Comparison of ENCODE assay signal across 1 cellular context in the genomic region with DNA sequence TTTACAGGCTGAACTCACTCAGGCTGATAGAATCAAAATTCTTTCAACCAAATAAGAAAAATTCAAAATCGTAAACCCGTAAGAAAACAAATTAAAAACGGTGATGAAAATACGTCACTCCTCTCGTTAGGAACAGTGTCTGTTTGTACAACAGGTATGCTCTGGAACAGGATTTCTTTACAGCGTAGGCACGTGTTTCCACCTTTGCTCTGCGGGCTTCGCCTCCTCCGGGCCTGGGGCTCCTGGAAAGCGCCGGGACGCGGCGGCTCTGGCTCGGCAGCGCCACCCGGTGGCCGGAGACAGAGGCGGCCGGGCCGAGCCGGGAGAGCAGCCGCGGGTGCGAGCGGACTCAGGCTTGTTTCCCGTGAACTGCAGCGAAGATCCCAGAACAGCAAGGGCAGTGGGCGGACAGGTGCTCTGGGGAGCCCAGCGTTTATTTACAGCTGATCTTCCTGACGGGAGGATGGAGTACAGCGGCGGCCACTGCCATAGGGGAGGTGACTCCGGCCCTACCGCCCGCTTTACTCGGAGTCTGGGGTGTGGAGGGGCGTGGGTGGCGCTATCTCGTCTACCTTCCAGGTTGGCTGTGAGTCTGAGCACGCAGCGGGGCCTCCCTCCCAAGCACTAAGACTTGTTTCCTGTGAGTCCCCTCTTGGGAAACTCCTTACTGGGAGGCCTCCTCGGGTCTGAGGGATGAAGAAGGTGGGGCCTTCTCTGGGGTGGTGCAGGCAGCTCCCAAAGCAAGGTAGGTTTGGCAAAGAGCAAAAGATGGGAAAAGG.
TF ChIP-seq lines count a peak whose summit lies in the region.

No MANE protein-coding gene starts in this region.

TF ChIP-seq in K562, 482 proteins besides CTCF, POLR2A, EP300 and RAD21 (continued from another document and continues in another):
- TF ChIP-seq, protein P1, sequence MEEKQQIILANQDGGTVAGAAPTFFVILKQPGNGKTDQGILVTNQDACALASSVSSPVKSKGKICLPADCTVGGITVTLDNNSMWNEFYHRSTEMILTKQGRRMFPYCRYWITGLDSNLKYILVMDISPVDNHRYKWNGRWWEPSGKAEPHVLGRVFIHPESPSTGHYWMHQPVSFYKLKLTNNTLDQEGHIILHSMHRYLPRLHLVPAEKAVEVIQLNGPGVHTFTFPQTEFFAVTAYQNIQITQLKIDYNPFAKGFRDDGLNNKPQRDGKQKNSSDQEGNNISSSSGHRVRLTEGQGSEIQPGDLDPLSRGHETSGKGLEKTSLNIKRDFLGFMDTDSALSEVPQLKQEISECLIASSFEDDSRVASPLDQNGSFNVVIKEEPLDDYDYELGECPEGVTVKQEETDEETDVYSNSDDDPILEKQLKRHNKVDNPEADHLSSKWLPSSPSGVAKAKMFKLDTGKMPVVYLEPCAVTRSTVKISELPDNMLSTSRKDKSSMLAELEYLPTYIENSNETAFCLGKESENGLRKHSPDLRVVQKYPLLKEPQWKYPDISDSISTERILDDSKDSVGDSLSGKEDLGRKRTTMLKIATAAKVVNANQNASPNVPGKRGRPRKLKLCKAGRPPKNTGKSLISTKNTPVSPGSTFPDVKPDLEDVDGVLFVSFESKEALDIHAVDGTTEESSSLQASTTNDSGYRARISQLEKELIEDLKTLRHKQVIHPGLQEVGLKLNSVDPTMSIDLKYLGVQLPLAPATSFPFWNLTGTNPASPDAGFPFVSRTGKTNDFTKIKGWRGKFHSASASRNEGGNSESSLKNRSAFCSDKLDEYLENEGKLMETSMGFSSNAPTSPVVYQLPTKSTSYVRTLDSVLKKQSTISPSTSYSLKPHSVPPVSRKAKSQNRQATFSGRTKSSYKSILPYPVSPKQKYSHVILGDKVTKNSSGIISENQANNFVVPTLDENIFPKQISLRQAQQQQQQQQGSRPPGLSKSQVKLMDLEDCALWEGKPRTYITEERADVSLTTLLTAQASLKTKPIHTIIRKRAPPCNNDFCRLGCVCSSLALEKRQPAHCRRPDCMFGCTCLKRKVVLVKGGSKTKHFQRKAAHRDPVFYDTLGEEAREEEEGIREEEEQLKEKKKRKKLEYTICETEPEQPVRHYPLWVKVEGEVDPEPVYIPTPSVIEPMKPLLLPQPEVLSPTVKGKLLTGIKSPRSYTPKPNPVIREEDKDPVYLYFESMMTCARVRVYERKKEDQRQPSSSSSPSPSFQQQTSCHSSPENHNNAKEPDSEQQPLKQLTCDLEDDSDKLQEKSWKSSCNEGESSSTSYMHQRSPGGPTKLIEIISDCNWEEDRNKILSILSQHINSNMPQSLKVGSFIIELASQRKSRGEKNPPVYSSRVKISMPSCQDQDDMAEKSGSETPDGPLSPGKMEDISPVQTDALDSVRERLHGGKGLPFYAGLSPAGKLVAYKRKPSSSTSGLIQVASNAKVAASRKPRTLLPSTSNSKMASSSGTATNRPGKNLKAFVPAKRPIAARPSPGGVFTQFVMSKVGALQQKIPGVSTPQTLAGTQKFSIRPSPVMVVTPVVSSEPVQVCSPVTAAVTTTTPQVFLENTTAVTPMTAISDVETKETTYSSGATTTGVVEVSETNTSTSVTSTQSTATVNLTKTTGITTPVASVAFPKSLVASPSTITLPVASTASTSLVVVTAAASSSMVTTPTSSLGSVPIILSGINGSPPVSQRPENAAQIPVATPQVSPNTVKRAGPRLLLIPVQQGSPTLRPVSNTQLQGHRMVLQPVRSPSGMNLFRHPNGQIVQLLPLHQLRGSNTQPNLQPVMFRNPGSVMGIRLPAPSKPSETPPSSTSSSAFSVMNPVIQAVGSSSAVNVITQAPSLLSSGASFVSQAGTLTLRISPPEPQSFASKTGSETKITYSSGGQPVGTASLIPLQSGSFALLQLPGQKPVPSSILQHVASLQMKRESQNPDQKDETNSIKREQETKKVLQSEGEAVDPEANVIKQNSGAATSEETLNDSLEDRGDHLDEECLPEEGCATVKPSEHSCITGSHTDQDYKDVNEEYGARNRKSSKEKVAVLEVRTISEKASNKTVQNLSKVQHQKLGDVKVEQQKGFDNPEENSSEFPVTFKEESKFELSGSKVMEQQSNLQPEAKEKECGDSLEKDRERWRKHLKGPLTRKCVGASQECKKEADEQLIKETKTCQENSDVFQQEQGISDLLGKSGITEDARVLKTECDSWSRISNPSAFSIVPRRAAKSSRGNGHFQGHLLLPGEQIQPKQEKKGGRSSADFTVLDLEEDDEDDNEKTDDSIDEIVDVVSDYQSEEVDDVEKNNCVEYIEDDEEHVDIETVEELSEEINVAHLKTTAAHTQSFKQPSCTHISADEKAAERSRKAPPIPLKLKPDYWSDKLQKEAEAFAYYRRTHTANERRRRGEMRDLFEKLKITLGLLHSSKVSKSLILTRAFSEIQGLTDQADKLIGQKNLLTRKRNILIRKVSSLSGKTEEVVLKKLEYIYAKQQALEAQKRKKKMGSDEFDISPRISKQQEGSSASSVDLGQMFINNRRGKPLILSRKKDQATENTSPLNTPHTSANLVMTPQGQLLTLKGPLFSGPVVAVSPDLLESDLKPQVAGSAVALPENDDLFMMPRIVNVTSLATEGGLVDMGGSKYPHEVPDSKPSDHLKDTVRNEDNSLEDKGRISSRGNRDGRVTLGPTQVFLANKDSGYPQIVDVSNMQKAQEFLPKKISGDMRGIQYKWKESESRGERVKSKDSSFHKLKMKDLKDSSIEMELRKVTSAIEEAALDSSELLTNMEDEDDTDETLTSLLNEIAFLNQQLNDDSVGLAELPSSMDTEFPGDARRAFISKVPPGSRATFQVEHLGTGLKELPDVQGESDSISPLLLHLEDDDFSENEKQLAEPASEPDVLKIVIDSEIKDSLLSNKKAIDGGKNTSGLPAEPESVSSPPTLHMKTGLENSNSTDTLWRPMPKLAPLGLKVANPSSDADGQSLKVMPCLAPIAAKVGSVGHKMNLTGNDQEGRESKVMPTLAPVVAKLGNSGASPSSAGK (IDR thresholded peaks at IDR 0.05) = peak; percentile 98
- TF ChIP-seq TFAM (CRISPR knock-in tag; conservative IDR thresholded peaks at IDR 0.05) = no peak
- TF ChIP-seq ADNP (tag; IDR thresholded peaks at IDR 0.05) = no peak
- no peak for TF ChIP-seq CHD2 (IDR thresholded peaks at IDR 0.05; ENCODE audit: low read depth, low read length)
- peak; percentile 76 for TF ChIP-seq ZNF239 (CRISPR knock-in tag; IDR thresholded peaks at IDR 0.05)
- TF ChIP-seq, protein P2, sequence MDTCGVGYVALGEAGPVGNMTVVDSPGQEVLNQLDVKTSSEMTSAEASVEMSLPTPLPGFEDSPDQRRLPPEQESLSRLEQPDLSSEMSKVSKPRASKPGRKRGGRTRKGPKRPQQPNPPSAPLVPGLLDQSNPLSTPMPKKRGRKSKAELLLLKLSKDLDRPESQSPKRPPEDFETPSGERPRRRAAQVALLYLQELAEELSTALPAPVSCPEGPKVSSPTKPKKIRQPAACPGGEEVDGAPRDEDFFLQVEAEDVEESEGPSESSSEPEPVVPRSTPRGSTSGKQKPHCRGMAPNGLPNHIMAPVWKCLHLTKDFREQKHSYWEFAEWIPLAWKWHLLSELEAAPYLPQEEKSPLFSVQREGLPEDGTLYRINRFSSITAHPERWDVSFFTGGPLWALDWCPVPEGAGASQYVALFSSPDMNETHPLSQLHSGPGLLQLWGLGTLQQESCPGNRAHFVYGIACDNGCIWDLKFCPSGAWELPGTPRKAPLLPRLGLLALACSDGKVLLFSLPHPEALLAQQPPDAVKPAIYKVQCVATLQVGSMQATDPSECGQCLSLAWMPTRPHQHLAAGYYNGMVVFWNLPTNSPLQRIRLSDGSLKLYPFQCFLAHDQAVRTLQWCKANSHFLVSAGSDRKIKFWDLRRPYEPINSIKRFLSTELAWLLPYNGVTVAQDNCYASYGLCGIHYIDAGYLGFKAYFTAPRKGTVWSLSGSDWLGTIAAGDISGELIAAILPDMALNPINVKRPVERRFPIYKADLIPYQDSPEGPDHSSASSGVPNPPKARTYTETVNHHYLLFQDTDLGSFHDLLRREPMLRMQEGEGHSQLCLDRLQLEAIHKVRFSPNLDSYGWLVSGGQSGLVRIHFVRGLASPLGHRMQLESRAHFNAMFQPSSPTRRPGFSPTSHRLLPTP (IDR thresholded peaks at IDR 0.05; ENCODE audit: borderline replicate concordance, extremely low read depth, insufficient read length) = no peak
- TF ChIP-seq, protein P3, sequence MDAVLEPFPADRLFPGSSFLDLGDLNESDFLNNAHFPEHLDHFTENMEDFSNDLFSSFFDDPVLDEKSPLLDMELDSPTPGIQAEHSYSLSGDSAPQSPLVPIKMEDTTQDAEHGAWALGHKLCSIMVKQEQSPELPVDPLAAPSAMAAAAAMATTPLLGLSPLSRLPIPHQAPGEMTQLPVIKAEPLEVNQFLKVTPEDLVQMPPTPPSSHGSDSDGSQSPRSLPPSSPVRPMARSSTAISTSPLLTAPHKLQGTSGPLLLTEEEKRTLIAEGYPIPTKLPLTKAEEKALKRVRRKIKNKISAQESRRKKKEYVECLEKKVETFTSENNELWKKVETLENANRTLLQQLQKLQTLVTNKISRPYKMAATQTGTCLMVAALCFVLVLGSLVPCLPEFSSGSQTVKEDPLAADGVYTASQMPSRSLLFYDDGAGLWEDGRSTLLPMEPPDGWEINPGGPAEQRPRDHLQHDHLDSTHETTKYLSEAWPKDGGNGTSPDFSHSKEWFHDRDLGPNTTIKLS (IDR thresholded peaks at IDR 0.05; ENCODE audit: borderline replicate concordance, low read depth) = no peak
- peak; percentile 49; the same call in 1 of the 2 replicates for TF ChIP-seq ETV1 (tag; conservative IDR thresholded peaks at IDR 0.05; ENCODE audit: low read depth)
- TF ChIP-seq ZNF586 (CRISPR knock-in tag; conservative IDR thresholded peaks at IDR 0.05) = no peak
- TF ChIP-seq CXXC5 (CRISPR knock-in tag; IDR thresholded peaks at IDR 0.05) = peak; percentile 95
- TF ChIP-seq, protein P4, sequence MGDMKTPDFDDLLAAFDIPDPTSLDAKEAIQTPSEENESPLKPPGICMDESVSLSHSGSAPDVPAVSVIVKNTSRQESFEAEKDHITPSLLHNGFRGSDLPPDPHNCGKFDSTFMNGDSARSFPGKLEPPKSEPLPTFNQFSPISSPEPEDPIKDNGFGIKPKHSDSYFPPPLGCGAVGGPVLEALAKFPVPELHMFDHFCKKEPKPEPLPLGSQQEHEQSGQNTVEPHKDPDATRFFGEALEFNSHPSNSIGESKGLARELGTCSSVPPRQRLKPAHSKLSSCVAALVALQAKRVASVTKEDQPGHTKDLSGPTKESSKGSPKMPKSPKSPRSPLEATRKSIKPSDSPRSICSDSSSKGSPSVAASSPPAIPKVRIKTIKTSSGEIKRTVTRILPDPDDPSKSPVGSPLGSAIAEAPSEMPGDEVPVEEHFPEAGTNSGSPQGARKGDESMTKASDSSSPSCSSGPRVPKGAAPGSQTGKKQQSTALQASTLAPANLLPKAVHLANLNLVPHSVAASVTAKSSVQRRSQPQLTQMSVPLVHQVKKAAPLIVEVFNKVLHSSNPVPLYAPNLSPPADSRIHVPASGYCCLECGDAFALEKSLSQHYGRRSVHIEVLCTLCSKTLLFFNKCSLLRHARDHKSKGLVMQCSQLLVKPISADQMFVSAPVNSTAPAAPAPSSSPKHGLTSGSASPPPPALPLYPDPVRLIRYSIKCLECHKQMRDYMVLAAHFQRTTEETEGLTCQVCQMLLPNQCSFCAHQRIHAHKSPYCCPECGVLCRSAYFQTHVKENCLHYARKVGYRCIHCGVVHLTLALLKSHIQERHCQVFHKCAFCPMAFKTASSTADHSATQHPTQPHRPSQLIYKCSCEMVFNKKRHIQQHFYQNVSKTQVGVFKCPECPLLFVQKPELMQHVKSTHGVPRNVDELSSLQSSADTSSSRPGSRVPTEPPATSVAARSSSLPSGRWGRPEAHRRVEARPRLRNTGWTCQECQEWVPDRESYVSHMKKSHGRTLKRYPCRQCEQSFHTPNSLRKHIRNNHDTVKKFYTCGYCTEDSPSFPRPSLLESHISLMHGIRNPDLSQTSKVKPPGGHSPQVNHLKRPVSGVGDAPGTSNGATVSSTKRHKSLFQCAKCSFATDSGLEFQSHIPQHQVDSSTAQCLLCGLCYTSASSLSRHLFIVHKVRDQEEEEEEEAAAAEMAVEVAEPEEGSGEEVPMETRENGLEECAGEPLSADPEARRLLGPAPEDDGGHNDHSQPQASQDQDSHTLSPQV (IDR thresholded peaks at IDR 0.05) = peak; percentile 99
- TF ChIP-seq U2AF2 (optimal IDR thresholded peaks at IDR 0.05; ENCODE audit: low read depth, low read length) = no peak
- 0 out of 2 replicates have a peak, but pooled peaks have one; percentile 12 for TF ChIP-seq KLF16 (IDR thresholded peaks at IDR 0.05)
- TF ChIP-seq KAT8 (IDR thresholded peaks at IDR 0.05; ENCODE audit: low read depth) = no peak
- TF ChIP-seq, protein P5, sequence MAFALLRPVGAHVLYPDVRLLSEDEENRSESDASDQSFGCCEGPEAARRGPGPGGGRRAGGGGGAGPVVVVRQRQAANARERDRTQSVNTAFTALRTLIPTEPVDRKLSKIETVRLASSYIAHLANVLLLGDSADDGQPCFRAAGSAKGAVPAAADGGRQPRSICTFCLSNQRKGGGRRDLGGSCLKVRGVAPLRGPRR (CRISPR knock-in tag; IDR thresholded peaks at IDR 0.05) = peak; percentile 85
- no peak for TF ChIP-seq HNRNPL (IDR thresholded peaks at IDR 0.05; ENCODE audit: low read depth, low read length)
- peak; percentile 53; the same call in 1 of the 2 replicates for TF ChIP-seq MTA3 (IDR thresholded peaks at IDR 0.05; ENCODE audit: borderline replicate concordance)
- no peak for TF ChIP-seq SPI1 (IDR thresholded peaks at IDR 0.05; ENCODE audit: borderline replicate concordance, low read depth, low read length)
- no peak for TF ChIP-seq WHSC1 (IDR thresholded peaks at IDR 0.05; ENCODE audit: low read length)
- TF ChIP-seq ZNF79 (CRISPR knock-in tag; IDR thresholded peaks at IDR 0.05; ENCODE audit: low read depth) = peak; percentile 78
- TF ChIP-seq, protein P6, sequence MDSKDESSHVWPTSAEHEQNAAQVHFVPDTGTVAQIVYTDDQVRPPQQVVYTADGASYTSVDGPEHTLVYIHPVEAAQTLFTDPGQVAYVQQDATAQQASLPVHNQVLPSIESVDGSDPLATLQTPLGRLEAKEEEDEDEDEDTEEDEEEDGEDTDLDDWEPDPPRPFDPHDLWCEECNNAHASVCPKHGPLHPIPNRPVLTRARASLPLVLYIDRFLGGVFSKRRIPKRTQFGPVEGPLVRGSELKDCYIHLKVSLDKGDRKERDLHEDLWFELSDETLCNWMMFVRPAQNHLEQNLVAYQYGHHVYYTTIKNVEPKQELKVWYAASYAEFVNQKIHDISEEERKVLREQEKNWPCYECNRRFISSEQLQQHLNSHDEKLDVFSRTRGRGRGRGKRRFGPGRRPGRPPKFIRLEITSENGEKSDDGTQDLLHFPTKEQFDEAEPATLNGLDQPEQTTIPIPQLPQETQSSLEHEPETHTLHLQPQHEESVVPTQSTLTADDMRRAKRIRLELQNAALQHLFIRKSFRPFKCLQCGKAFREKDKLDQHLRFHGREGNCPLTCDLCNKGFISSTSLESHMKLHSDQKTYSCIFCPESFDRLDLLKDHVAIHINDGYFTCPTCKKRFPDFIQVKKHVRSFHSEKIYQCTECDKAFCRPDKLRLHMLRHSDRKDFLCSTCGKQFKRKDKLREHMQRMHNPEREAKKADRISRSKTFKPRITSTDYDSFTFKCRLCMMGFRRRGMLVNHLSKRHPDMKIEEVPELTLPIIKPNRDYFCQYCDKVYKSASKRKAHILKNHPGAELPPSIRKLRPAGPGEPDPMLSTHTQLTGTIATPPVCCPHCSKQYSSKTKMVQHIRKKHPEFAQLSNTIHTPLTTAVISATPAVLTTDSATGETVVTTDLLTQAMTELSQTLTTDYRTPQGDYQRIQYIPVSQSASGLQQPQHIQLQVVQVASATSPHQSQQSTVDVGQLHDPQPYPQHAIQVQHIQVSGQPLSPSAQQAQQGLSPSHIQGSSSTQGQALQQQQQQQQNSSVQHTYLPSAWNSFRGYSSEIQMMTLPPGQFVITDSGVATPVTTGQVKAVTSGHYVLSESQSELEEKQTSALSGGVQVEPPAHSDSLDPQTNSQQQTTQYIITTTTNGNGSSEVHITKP (IDR thresholded peaks at IDR 0.05; ENCODE audit: partially characterized antibody) = no peak
